ENCODE assay signal across 14 cellular contexts in the genomic region with DNA sequence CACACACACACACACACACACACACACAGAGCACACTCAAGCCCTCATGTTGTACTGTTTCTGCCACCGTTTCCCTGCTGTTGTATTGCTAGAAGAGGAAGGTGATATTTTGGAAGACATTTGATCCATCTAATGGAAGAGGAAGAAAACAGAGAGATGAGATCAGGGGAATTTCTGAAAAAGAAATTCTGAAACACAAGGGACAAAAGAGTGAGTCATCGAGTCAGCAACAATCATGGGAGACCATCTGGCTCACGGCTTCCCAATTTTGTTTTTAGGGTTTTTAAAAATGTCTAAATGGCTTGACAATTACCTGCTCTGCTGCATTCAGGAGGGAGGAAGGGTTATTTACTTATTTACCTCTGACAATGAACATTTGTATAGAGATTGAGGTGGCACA. TPM values are rescaled to one million over a fixed set of nuclear protein-coding genes. Genes with fewer than 3 reads are reported as not detected.
A peak's percentile ranks its signal among the peaks of the same experiment; 100 is the strongest.
DNase-seq lines count a peak whose midpoint lies in the region; ATAC-seq, FAIRE-seq and TF ChIP-seq lines count a peak whose summit lies in the region.
"Had no signal": no experiment of that assay in that cellular context is flagged by ENCODE, and none has a peak within 500 bp of the region (broad histone marks: within the 10 kb centered on the region; RNA-seq: fewer than 3 reads in every experiment).

No MANE protein-coding gene starts in this region.

- H3K36me3 ChIP-seq in smooth muscle cell (ENCODE audit: low read depth), result no peaks in the 10 kb centered on the region
- H3K36me3 ChIP-seq in pancreas, result no peaks in the 10 kb centered on the region
- H3K36me3 ChIP-seq: thyroid gland had no signal

- no peak overlapping the region for H3K9ac ChIP-seq in smooth muscle cell (ENCODE audit: low read depth)

- H2AFZ ChIP-seq in smooth muscle cell (ENCODE audit: low read depth), result peak overlapping the region; percentile 2

- no peak for FAIRE-seq in pancreas (lab: Jason Lieb, UNC)
- FAIRE-seq: D721Med had no signal

- 55% methylated on average over 3 of the region's 3 CpGs for WGBS in smooth muscle cell (ENCODE audit: low lambda C conversion rate)
- 49 to 64% methylated on average over 3 of the region's 3 CpGs for WGBS in pancreas, 2 donors

- no peaks in the 10 kb centered on the region for H3F3A ChIP-seq in smooth muscle cell (ENCODE audit: low read depth)

- no peaks in the 10 kb centered on the region for H3K79me2 ChIP-seq in smooth muscle cell (ENCODE audit: low read depth)

- no peaks in the 10 kb centered on the region for H3K4me1 ChIP-seq in smooth muscle cell (ENCODE audit: low read depth)
- H3K4me1 ChIP-seq in pancreas, result no peaks in the 10 kb centered on the region
- H3K4me1 ChIP-seq: thyroid gland had no signal

- no peaks in the 10 kb centered on the region for H4K20me1 ChIP-seq in smooth muscle cell (ENCODE audit: low read depth)

- H3K27me3 ChIP-seq in smooth muscle cell (ENCODE audit: low read depth) (no peaks in the 10 kb centered on the region), pancreas (no peaks in the 10 kb centered on the region)
- H3K27me3 ChIP-seq: thyroid gland had no signal

- peak; percentile 15 for DNase-seq in NCI-H2227 (lab: John Stamatoyannopoulos, UW; ENCODE audit: unreplicated experiment)
- no peak for DNase-seq in NCI-H2227 treated with DMSO at 0.1 percent for 48 hours (lab: John Stamatoyannopoulos, UW)
- peak; percentile 54 for DNase-seq in RPMI7951 (ENCODE audit: low read depth)
- peak; percentile 52 for DNase-seq in fibroblast of peridontal ligament (ENCODE audit: extremely low read depth)
- DNase-seq in smooth muscle cell (lab: John Stamatoyannopoulos, UW; ENCODE audit: unreplicated experiment), result no peak
- DNase-seq in pancreas, result no peak
- DNase-seq: amniotic stem cell, foreskin melanocyte, KG1, NCI-H2081 treated with DMSO at 0.1 percent for 48 hours, thyroid gland had no signal

- ATAC-seq in esophagus mucosa (no peak), pancreas (no peak), HG03439 (IDR thresholded peaks at IDR 0.05; ENCODE audit: unreplicated experiment) (no peak)

- intact Hi-C loops in pancreas (cut with DNase I), result no loop called here

- TF ChIP-seq CTCF in smooth muscle cell (IDR thresholded peaks at IDR 0.05; ENCODE audit: borderline replicate concordance, insufficient read depth, poor library complexity, severe bottlenecking) (no peak), pancreas (IDR thresholded peaks at IDR 0.05) (no peak)

- H3K4me3 ChIP-seq in smooth muscle cell (no peak overlapping the region), pancreas (no peak overlapping the region)
- H3K4me3 ChIP-seq: thyroid gland had no signal

- H3K9me3 ChIP-seq in smooth muscle cell (replicated peaks; ENCODE audit: low read depth), result no peaks in the 10 kb centered on the region
- no peaks in the 10 kb centered on the region for H3K9me3 ChIP-seq in pancreas
- H3K9me3 ChIP-seq: thyroid gland had no signal

- no peak overlapping the region for H3K4me2 ChIP-seq in smooth muscle cell

- H3K27ac ChIP-seq in smooth muscle cell (ENCODE audit: low read depth) (peak overlapping the region; percentile 42), pancreas (no peak overlapping the region)
- H3K27ac ChIP-seq: thyroid gland had no signal

RNA-seq across cellular contexts. Expression of gene SOX4, which starts 22.0 kb away (rescaled TPM):
- 10.8 and 12.9 TPM in 2 replicates for total RNA-seq in RPMI7951 (2014; rRNA removed; shearing (Covaris generic))
- total RNA-seq in smooth muscle cell (109 and 118 TPM in 2 replicates), esophagus mucosa (10.5 TPM), pancreas (10 to 100 TPM in 5 of 6 donors, 1 to 10 TPM in 1; 9.7 to 61.9 (median 13.3) TPM)
- polyA plus RNA-seq in smooth muscle cell (91.6 and 91.9 TPM in 2 replicates), pancreas (1 to 10 TPM; 4.7 to 8.7 TPM)

Comparison
In these comparisons a context has a peak if more than half of its experiments do, and no peak if none do; other contexts are left out.
1. DNase-seq: peak in NCI-H2227 (single experiment), RPMI7951 (single experiment) and fibroblast of peridontal ligament (single experiment); none in NCI-H2227 treated with DMSO at 0.1 percent for 48 hours (single experiment), smooth muscle cell (single experiment) and pancreas (0 of 6).